ENCODE assay signal across 24 cellular contexts in the genomic region with DNA sequence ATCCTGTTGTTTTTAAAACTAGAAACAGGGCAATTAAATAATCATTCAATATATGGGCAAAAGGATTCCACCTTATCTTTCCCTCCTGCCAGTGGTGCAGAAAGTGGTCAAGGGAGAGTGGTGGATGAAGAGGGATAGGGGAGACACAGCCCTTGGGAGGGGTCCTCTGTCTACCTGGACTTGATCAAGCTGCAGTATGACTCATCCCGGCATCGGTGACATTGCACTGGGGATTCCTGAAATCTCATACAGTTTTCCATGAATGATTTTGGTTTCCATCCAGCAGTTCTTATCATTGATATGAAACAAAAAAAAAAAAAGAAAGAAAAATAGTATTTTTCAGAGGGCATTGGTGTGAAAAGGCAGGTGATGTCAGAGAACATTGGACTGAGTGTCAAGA.
DNase-seq lines count a peak whose midpoint lies in the region; ATAC-seq, FAIRE-seq and TF ChIP-seq lines count a peak whose summit lies in the region.
"Had no signal": no experiment of that assay in that cellular context is flagged by ENCODE, and none has a peak within 500 bp of the region (broad histone marks: within the 10 kb centered on the region; RNA-seq: fewer than 3 reads in every experiment).

No MANE protein-coding gene starts in this region.

- no peak for ATAC-seq in naive thymus-derived CD4-positive, alpha-beta T cell
- ATAC-seq: GM12878 had no signal

- POLR2A ChIA-PET in activated CD4-positive, alpha-beta memory T cell treated with anti-CD3 and anti-CD28 coated beads for 36 hours (lab: Charles Lee): interaction anchor here (0.6 to 1.0 kb wide), 2 partner anchors 94 to 770 kb away, joined by 3 read pairs; no protein-coding TSS in a partner anchor
- POLR2A ChIA-PET in activated CD4-positive, alpha-beta memory T cell treated with anti-CD3 and anti-CD28 coated beads, Interleukin-2, amount 10 ng/mL, durations not matched to agents 7 days and 5 days (lab: Charles Lee): no interaction called here
- POLR2A ChIA-PET in CD4-positive, alpha-beta memory T cell (lab: Charles Lee; ENCODE audit: partially characterized antibody): interaction anchor here (0.6 to 4.3 kb wide), 10 partner anchors 11 to 769 kb away, joined by 3 to 50 read pairs (median 4); partner anchors contain the start of gene STT3B
- POLR2A ChIA-PET in naive thymus-derived CD4-positive, alpha-beta T cell (lab: Charles Lee): interaction anchor here (0.7 to 4.6 kb wide), 4 partner anchors 12 to 92 kb away, joined by 3 to 26 read pairs (median 12); no protein-coding TSS in a partner anchor

- no peaks in the 10 kb centered on the region for H3K9me3 ChIP-seq in CD4-positive, alpha-beta memory T cell (ENCODE audit: control insufficient read depth in 1 of 2, low read length in 2 of 2)
- no peaks in the 10 kb centered on the region for H3K9me3 ChIP-seq in naive thymus-derived CD4-positive, alpha-beta T cell (ENCODE audit: control insufficient read depth in 2 of 3, low read length in 3 of 3)
- H3K9me3 ChIP-seq in kidney (ENCODE audit: control insufficient read depth in 1 of 2, low read length in 2 of 2): no peaks in the 10 kb centered on the region
- H3K9me3 ChIP-seq: Caco-2, SJSA1 had no signal

- intact Hi-C loops in activated CD4-positive, alpha-beta memory T cell treated with anti-CD3 and anti-CD28 coated beads for 36 hours (cut with micrococcal nuclease): loop anchor here (5.0 kb wide), 1 partner anchor 189 kb away; no protein-coding TSS in a partner anchor
- intact Hi-C loops in CD4-positive, alpha-beta memory T cell (cut with micrococcal nuclease): no loop called here
- intact Hi-C loops in activated T-helper 1 cell treated with anti-CD3 and anti-CD28 coated beads, Interleukin-12 subunit alpha, Interleukin-12 subunit beta, Interleukin-2, Interleukin-4 antibody, amounts not matched to agents 30 ng/mL and 10 ng/mL and 1 ng/mL, durations not matched to agents 14 hours and 24 hours and 36 hours (cut with micrococcal nuclease): loop anchor here (10.0 kb wide), 1 partner anchor 383 kb away; the partner anchor contains the start of gene CNOT10
- intact Hi-C loops in naive thymus-derived CD4-positive, alpha-beta T cell (cut with micrococcal nuclease): loop anchor here in 1 of 2 donors (10.0 kb wide), 3 partner anchors 187 to 767 kb away; partner anchors contain the start of gene STT3B
- intact Hi-C loops in kidney (cut with DNase I): no loop called here

- CTCF ChIA-PET in activated CD4-positive, alpha-beta memory T cell treated with anti-CD3 and anti-CD28 coated beads for 36 hours (lab: Charles Lee): interaction anchor here (0.7 to 3.4 kb wide), 6 partner anchors 11 to 125 kb away, joined by 3 to 22 read pairs (median 9); no protein-coding TSS in a partner anchor
- CTCF ChIA-PET in activated CD4-positive, alpha-beta memory T cell treated with anti-CD3 and anti-CD28 coated beads, Interleukin-2, amount 10 ng/mL, durations not matched to agents 7 days and 5 days (lab: Charles Lee): interaction anchor here (0.7 to 2.5 kb wide), 3 partner anchors 13 to 1049 kb away, joined by 4 to 11 read pairs (median 7); no protein-coding TSS in a partner anchor
- CTCF ChIA-PET in CD4-positive, alpha-beta memory T cell (lab: Charles Lee; ENCODE audit: partially characterized antibody): interaction anchor here (1.4 to 4.9 kb wide), 4 partner anchors 12 to 124 kb away, joined by 3 to 45 read pairs (median 28); no protein-coding TSS in a partner anchor
- CTCF ChIA-PET in naive thymus-derived CD4-positive, alpha-beta T cell (lab: Charles Lee): interaction anchor here (1.0 to 18.0 kb wide), 2 partner anchors 11 to 32 kb away, joined by 3 to 224 read pairs; no protein-coding TSS in a partner anchor

- no peak overlapping the region for H3K27ac ChIP-seq in CD4-positive, alpha-beta memory T cell (ENCODE audit: low read depth, low read length)
- H3K27ac ChIP-seq in naive thymus-derived CD4-positive, alpha-beta T cell (ENCODE audit: low read depth, low read length): no peak overlapping the region
- H3K27ac ChIP-seq in kidney (ENCODE audit: low read depth in 2 of 2, low read length in 2 of 2): no peak overlapping the region
- H3K27ac ChIP-seq: GM23248, PC-9, SJSA1 had no signal

- H3K9ac ChIP-seq in kidney (ENCODE audit: low read length in 2 of 2): no peak overlapping the region
- H3K9ac ChIP-seq: GM23248 had no signal

- H3K4me3 ChIP-seq in CD4-positive, alpha-beta memory T cell (ENCODE audit: low read length in 2 of 2): no peak overlapping the region
- H3K4me3 ChIP-seq in naive thymus-derived CD4-positive, alpha-beta T cell (ENCODE audit: low read length): no peak overlapping the region
- H3K4me3 ChIP-seq in kidney (ENCODE audit: low read length in 2 of 2): no peak overlapping the region
- H3K4me3 ChIP-seq: GM12878, GM23248, PC-9, SJSA1 had no signal

- H3K36me3 ChIP-seq in CD4-positive, alpha-beta memory T cell (ENCODE audit: insufficient read depth, low read length): no peaks in the 10 kb centered on the region
- H3K36me3 ChIP-seq in naive thymus-derived CD4-positive, alpha-beta T cell (ENCODE audit: control insufficient read depth in 2 of 3, insufficient read depth in 3 of 3, low read length in 3 of 3): no peaks in the 10 kb centered on the region
- H3K36me3 ChIP-seq in kidney (ENCODE audit: control insufficient read depth in 1 of 2, insufficient read depth in 2 of 2, low read length in 2 of 2): no peaks in the 10 kb centered on the region
- H3K36me3 ChIP-seq: SJSA1 had no signal

- H3K4me1 Mint-ChIP-seq in activated CD4-positive, alpha-beta memory T cell treated with anti-CD3 and anti-CD28 coated beads for 36 hours (ENCODE audit: low read depth): peaks cover 74% of the 10 kb centered on the region
- peaks cover 52% of the 10 kb centered on the region for H3K4me1 Mint-ChIP-seq in activated CD4-positive, alpha-beta memory T cell treated with anti-CD3 and anti-CD28 coated beads, Interleukin-2, amount 10 ng/mL, durations not matched to agents 7 days and 5 days
- H3K4me1 Mint-ChIP-seq in CD4-positive, alpha-beta memory T cell: peaks cover 57 to 87% (median 74%) of the 10 kb centered on the region in 4 donors
- peaks cover 74% of the 10 kb centered on the region for H3K4me1 Mint-ChIP-seq in activated T-helper 1 cell treated with anti-CD3 and anti-CD28 coated beads, Interleukin-12 subunit alpha, Interleukin-12 subunit beta, Interleukin-2, Interleukin-4 antibody, amounts not matched to agents 30 ng/mL and 10 ng/mL and 1 ng/mL, durations not matched to agents 14 hours and 24 hours and 36 hours (ENCODE audit: low read depth)
- H3K4me1 Mint-ChIP-seq in naive thymus-derived CD4-positive, alpha-beta T cell: peaks cover 32 to 85% (median 75%) of the 10 kb centered on the region in 7 donors

- TF ChIP-seq CTCF in kidney (IDR thresholded peaks at IDR 0.05; ENCODE audit: borderline replicate concordance, extremely low read depth, insufficient read depth): no peak

- peaks cover 86% of the 10 kb centered on the region for H3K4me1 ChIP-seq in CD4-positive, alpha-beta memory T cell (ENCODE audit: insufficient read depth, low read length)
- H3K4me1 ChIP-seq in naive thymus-derived CD4-positive, alpha-beta T cell (ENCODE audit: control insufficient read depth in 2 of 2, insufficient read depth in 2 of 2, low read length in 2 of 2): peaks cover 35 to 43% of the 10 kb centered on the region in 2 donors
- H3K4me1 ChIP-seq in kidney (ENCODE audit: control insufficient read depth in 1 of 2, insufficient read depth in 1 of 2, low read depth in 1 of 2, low read length in 2 of 2): peaks cover 0 to 10% of the 10 kb centered on the region in 2 donors
- H3K4me1 ChIP-seq: SJSA1 had no signal

- DNase-seq in activated CD4-positive, alpha-beta memory T cell treated with anti-CD3 and anti-CD28 coated beads for 36 hours: no peak
- no peak for DNase-seq in activated CD4-positive, alpha-beta memory T cell treated with anti-CD3 and anti-CD28 coated beads, Interleukin-2, amount 10 ng/mL, durations not matched to agents 7 days and 5 days
- DNase-seq in CD4-positive, alpha-beta memory T cell: no peak
- DNase-seq in activated T-helper 1 cell treated with anti-CD3 and anti-CD28 coated beads, Interleukin-12 subunit alpha, Interleukin-12 subunit beta, Interleukin-2, Interleukin-4 antibody, amounts not matched to agents 30 ng/mL and 10 ng/mL and 1 ng/mL, durations not matched to agents 14 hours and 24 hours and 36 hours (ENCODE audit: low spot score): no peak
- no peak for DNase-seq in naive thymus-derived CD4-positive, alpha-beta T cell
- no peak for DNase-seq in AG20443 (ENCODE audit: low spot score)
- no peak for DNase-seq in C1 segment of cervical spinal cord (lab: John Stamatoyannopoulos, UW)
- DNase-seq in kidney: no peak
- DNase-seq: Caco-2, EL, GDM1, GM23248, H9, KBM-7, NCI-H2029, NCI-H446 treated with DMSO at 0.1 percent for 48 hours, NCI-H526, PC-9, Right ventricle myocardium superior had no signal

- H3K27me3 Mint-ChIP-seq in activated CD4-positive, alpha-beta memory T cell treated with anti-CD3 and anti-CD28 coated beads for 36 hours: no peaks in the 10 kb centered on the region
- H3K27me3 Mint-ChIP-seq in activated CD4-positive, alpha-beta memory T cell treated with anti-CD3 and anti-CD28 coated beads, Interleukin-2, amount 10 ng/mL, durations not matched to agents 7 days and 5 days: no peaks in the 10 kb centered on the region
- H3K27me3 Mint-ChIP-seq in CD4-positive, alpha-beta memory T cell: no peaks in the 10 kb centered on the region
- no peaks in the 10 kb centered on the region for H3K27me3 Mint-ChIP-seq in activated T-helper 1 cell treated with anti-CD3 and anti-CD28 coated beads, Interleukin-12 subunit alpha, Interleukin-12 subunit beta, Interleukin-2, Interleukin-4 antibody, amounts not matched to agents 30 ng/mL and 10 ng/mL and 1 ng/mL, durations not matched to agents 14 hours and 24 hours and 36 hours (ENCODE audit: insufficient read depth)
- no peaks in the 10 kb centered on the region for H3K27me3 Mint-ChIP-seq in naive thymus-derived CD4-positive, alpha-beta T cell

- H3K9me3 Mint-ChIP-seq in activated CD4-positive, alpha-beta memory T cell treated with anti-CD3 and anti-CD28 coated beads for 36 hours: no peaks in the 10 kb centered on the region
- no peaks in the 10 kb centered on the region for H3K9me3 Mint-ChIP-seq in activated CD4-positive, alpha-beta memory T cell treated with anti-CD3 and anti-CD28 coated beads, Interleukin-2, amount 10 ng/mL, durations not matched to agents 7 days and 5 days
- peaks cover 0 to under 1% (median 0%) of the 10 kb centered on the region in 8 donors for H3K9me3 Mint-ChIP-seq in CD4-positive, alpha-beta memory T cell
- no peaks in the 10 kb centered on the region for H3K9me3 Mint-ChIP-seq in activated T-helper 1 cell treated with anti-CD3 and anti-CD28 coated beads, Interleukin-12 subunit alpha, Interleukin-12 subunit beta, Interleukin-2, Interleukin-4 antibody, amounts not matched to agents 30 ng/mL and 10 ng/mL and 1 ng/mL, durations not matched to agents 14 hours and 24 hours and 36 hours
- H3K9me3 Mint-ChIP-seq in naive thymus-derived CD4-positive, alpha-beta T cell: peaks cover 0 to 8% (median 0%) of the 10 kb centered on the region in 11 donors
- H3K9me3 Mint-ChIP-seq: H9 had no signal

- FAIRE-seq in kidney (lab: Jason Lieb, UNC): no peak
- FAIRE-seq: A204.1, GM12878, HTR-8/SVneo had no signal

- no peaks in the 10 kb centered on the region for H3K36me3 Mint-ChIP-seq in activated CD4-positive, alpha-beta memory T cell treated with anti-CD3 and anti-CD28 coated beads for 36 hours
- peaks cover 5% of the 10 kb centered on the region for H3K36me3 Mint-ChIP-seq in activated CD4-positive, alpha-beta memory T cell treated with anti-CD3 and anti-CD28 coated beads, Interleukin-2, amount 10 ng/mL, durations not matched to agents 7 days and 5 days (ENCODE audit: low read depth)
- no peaks in the 10 kb centered on the region for H3K36me3 Mint-ChIP-seq in CD4-positive, alpha-beta memory T cell
- peaks cover 9% of the 10 kb centered on the region for H3K36me3 Mint-ChIP-seq in activated T-helper 1 cell treated with anti-CD3 and anti-CD28 coated beads, Interleukin-12 subunit alpha, Interleukin-12 subunit beta, Interleukin-2, Interleukin-4 antibody, amounts not matched to agents 30 ng/mL and 10 ng/mL and 1 ng/mL, durations not matched to agents 14 hours and 24 hours and 36 hours (ENCODE audit: low read depth)
- H3K36me3 Mint-ChIP-seq in naive thymus-derived CD4-positive, alpha-beta T cell: peaks cover 0 to 29% (median 4%) of the 10 kb centered on the region in 5 donors

- no peak overlapping the region for H3K4me3 Mint-ChIP-seq in activated CD4-positive, alpha-beta memory T cell treated with anti-CD3 and anti-CD28 coated beads for 36 hours
- no peak overlapping the region for H3K4me3 Mint-ChIP-seq in activated CD4-positive, alpha-beta memory T cell treated with anti-CD3 and anti-CD28 coated beads, Interleukin-2, amount 10 ng/mL, durations not matched to agents 7 days and 5 days
- peak overlapping the region in 4 of 8 donors; percentile 55 to 82 (median 58) for H3K4me3 Mint-ChIP-seq in CD4-positive, alpha-beta memory T cell
- no peak overlapping the region for H3K4me3 Mint-ChIP-seq in activated T-helper 1 cell treated with anti-CD3 and anti-CD28 coated beads, Interleukin-12 subunit alpha, Interleukin-12 subunit beta, Interleukin-2, Interleukin-4 antibody, amounts not matched to agents 30 ng/mL and 10 ng/mL and 1 ng/mL, durations not matched to agents 14 hours and 24 hours and 36 hours
- peak overlapping the region in 3 of 10 donors; percentile 5 to 85 (median 16) for H3K4me3 Mint-ChIP-seq in naive thymus-derived CD4-positive, alpha-beta T cell
- H3K4me3 Mint-ChIP-seq: B cell, H9 had no signal

- no peaks in the 10 kb centered on the region for H3K27me3 ChIP-seq in CD4-positive, alpha-beta memory T cell (ENCODE audit: insufficient read depth, low read length)
- H3K27me3 ChIP-seq in naive thymus-derived CD4-positive, alpha-beta T cell (ENCODE audit: control insufficient read depth in 2 of 2, insufficient read depth in 2 of 2, low read length in 2 of 2): no peaks in the 10 kb centered on the region
- H3K27me3 ChIP-seq: SJSA1 had no signal

- peak overlapping the region; percentile 21 for H3K27ac Mint-ChIP-seq in activated CD4-positive, alpha-beta memory T cell treated with anti-CD3 and anti-CD28 coated beads for 36 hours
- no peak overlapping the region for H3K27ac Mint-ChIP-seq in activated CD4-positive, alpha-beta memory T cell treated with anti-CD3 and anti-CD28 coated beads, Interleukin-2, amount 10 ng/mL, durations not matched to agents 7 days and 5 days
- peak overlapping the region; percentile 79 to 97 (median 90) for H3K27ac Mint-ChIP-seq in CD4-positive, alpha-beta memory T cell
- peak overlapping the region; percentile 47 for H3K27ac Mint-ChIP-seq in activated T-helper 1 cell treated with anti-CD3 and anti-CD28 coated beads, Interleukin-12 subunit alpha, Interleukin-12 subunit beta, Interleukin-2, Interleukin-4 antibody, amounts not matched to agents 30 ng/mL and 10 ng/mL and 1 ng/mL, durations not matched to agents 14 hours and 24 hours and 36 hours
- peak overlapping the region; percentile 36 to 99 (median 96) for H3K27ac Mint-ChIP-seq in naive thymus-derived CD4-positive, alpha-beta T cell
- H3K27ac Mint-ChIP-seq: B cell had no signal

Comparison
In these comparisons a context has a peak if more than half of its experiments do, and no peak if none do; other contexts are left out.
1. intact Hi-C loops: an anchor here in activated CD4-positive, alpha-beta memory T cell treated with anti-CD3 and anti-CD28 coated beads for 36 hours (5.0 kb wide) and activated T-helper 1 cell treated with anti-CD3 and anti-CD28 coated beads, Interleukin-12 subunit alpha, Interleukin-12 subunit beta, Interleukin-2, Interleukin-4 antibody, amounts not matched to agents 30 ng/mL and 10 ng/mL and 1 ng/mL, durations not matched to agents 14 hours and 24 hours and 36 hours (10.0 kb wide); none called in CD4-positive, alpha-beta memory T cell and kidney.